Comparison of ENCODE assay signal across 1 cellular context in genomic region chr2:175062787-175063585, GRCh38.
TF ChIP-seq lines count a peak whose summit lies in the region.

No MANE protein-coding gene starts in this region.

TF ChIP-seq in GM12878, 131 proteins besides CTCF, POLR2A, EP300 and RAD21:
- TF ChIP-seq BCL11A (IDR thresholded peaks at IDR 0.05; ENCODE audit: low read depth, low read length): no peak
- TF ChIP-seq EGR1 (IDR thresholded peaks at IDR 0.05; ENCODE audit: borderline replicate concordance in 1 of 2, low read depth in 2 of 2, low read length in 2 of 2): no peak
